Comparison of ENCODE assay signal across 27 cellular contexts in the genomic region with DNA sequence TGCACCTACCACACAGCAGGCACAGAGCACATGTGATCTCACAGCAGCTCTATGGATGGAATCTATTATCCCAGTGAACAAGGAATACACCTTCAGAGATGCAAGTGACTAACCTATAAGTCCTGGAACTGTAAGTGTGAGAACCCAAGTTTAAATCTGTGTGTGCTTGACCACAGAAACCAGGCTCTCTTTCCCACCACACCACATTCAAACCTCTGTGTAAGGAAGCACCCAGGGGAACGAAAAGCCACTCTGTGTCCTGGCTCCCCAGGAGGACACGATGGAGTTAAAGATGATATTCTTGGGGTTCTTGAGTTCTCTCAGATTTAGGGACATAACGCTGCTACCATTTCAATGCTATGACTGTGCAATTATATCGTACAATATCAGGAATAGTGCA.
"Had no signal": no experiment of that assay in that cellular context is flagged by ENCODE, and none has a peak within 500 bp of the region (broad histone marks: within the 10 kb centered on the region; RNA-seq: fewer than 3 reads in every experiment).

No MANE protein-coding gene starts in this region.

- H3K9me3 Mint-ChIP-seq: effector memory CD8-positive, alpha-beta T cell; natural killer cell treated with Interleukin-12 subunit alpha and Interleukin-12 subunit beta and Interleukin-15 and Interleukin-18, amount 100 ng/mL, for 72 hours; type B pancreatic cell had no signal

- H3K4me1 Mint-ChIP-seq: mesothelial cell of epicardium, neural progenitor cell had no signal

- H3K9ac ChIP-seq: neural progenitor cell had no signal

- ATAC-seq: effector memory CD8-positive, alpha-beta T cell; left lung; mucosa of descending colon; natural killer cell treated with Interleukin-12 subunit alpha and Interleukin-12 subunit beta and Interleukin-15 and Interleukin-18, amount 100 ng/mL, for 72 hours; psoas muscle; right cardiac atrium; stimulated activated memory B cell treated with anti-CD40 and anti-IgM and Interleukin-4, amounts not matched to agents 10 μg/mL and 1 μg/mL and 100 μg/mL, for 72 hours; stimulated activated naive CD8-positive, alpha-beta T cell treated with anti-CD3 and anti-CD28 coated beads, Interleukin-15, Interleukin-2, amounts not matched to agents 100 U/mL and 50 U/mL, for 24 hours had no signal

- H3K4me3 Mint-ChIP-seq: mesothelial cell of epicardium; natural killer cell treated with Interleukin-12 subunit alpha and Interleukin-12 subunit beta and Interleukin-15 and Interleukin-18, amount 100 ng/mL, for 72 hours; neural progenitor cell; stimulated activated memory B cell treated with anti-CD40 and anti-IgM and Interleukin-4, amounts not matched to agents 10 μg/mL and 1 μg/mL and 100 μg/mL, for 72 hours; type B pancreatic cell had no signal

- H3K36me3 ChIP-seq: left lung, sigmoid colon, spleen, tibial artery had no signal

- H3K9me3 ChIP-seq: esophagus squamous epithelium, left lung, mucosa of descending colon, psoas muscle, sigmoid colon, spleen, testis, tibial artery had no signal

- H3K36me3 Mint-ChIP-seq: naive B cell; natural killer cell treated with Interleukin-12 subunit alpha and Interleukin-12 subunit beta and Interleukin-15 and Interleukin-18, amount 100 ng/mL, for 72 hours; stimulated activated memory B cell treated with anti-CD40 and anti-IgM and Interleukin-4, amounts not matched to agents 10 μg/mL and 1 μg/mL and 100 μg/mL, for 72 hours had no signal

- H3K4me2 ChIP-seq: neural progenitor cell had no signal

- H3K27ac ChIP-seq: esophagus squamous epithelium, left lung, neural progenitor cell, psoas muscle, sigmoid colon, spleen, testis, tibial artery had no signal

- H3K27me3 Mint-ChIP-seq: effector memory CD8-positive, alpha-beta T cell; natural killer cell treated with Interleukin-12 subunit alpha and Interleukin-12 subunit beta and Interleukin-15 and Interleukin-18, amount 100 ng/mL, for 72 hours; type B pancreatic cell had no signal

- H3K27ac Mint-ChIP-seq: mesothelial cell of epicardium; neural progenitor cell; stimulated activated memory B cell treated with anti-CD40 and anti-IgM and Interleukin-4, amounts not matched to agents 10 μg/mL and 1 μg/mL and 100 μg/mL, for 72 hours; type B pancreatic cell had no signal

- DNase-seq: cortex of kidney; effector memory CD8-positive, alpha-beta T cell; erythroblast; esophagus squamous epithelium; foreskin melanocyte; hypothalamus; kidney; left lung; mesenchymal stem cell; mucosa of descending colon; naive B cell; nucleus accumbens; psoas muscle; right cardiac atrium; sigmoid colon; spleen; stimulated activated CD4-positive, alpha-beta T cell treated with anti-CD3 and anti-CD28 coated beads, Interleukin-4, amount 100 ng/mL, for 4 hours; stimulated activated naive CD8-positive, alpha-beta T cell treated with anti-CD3 and anti-CD28 coated beads, Interleukin-15, Interleukin-2, amounts not matched to agents 100 U/mL and 50 U/mL, for 24 hours; substantia nigra; testis; tibial artery had no signal

- H3K4me1 ChIP-seq: esophagus squamous epithelium, left lung, neural progenitor cell, psoas muscle, sigmoid colon, testis, tibial artery had no signal

- H3K27me3 ChIP-seq: esophagus squamous epithelium, left lung, neural progenitor cell, sigmoid colon, spleen, testis, tibial artery had no signal

- FAIRE-seq: endometrium, kidney had no signal

- H3K4me3 ChIP-seq: esophagus squamous epithelium, left lung, mucosa of descending colon, neural progenitor cell, psoas muscle, sigmoid colon, spleen, testis, tibial artery had no signal
